Comparison of ENCODE assay signal across 12 cellular contexts in genomic region chr4:128825226-128825625, GRCh38. TPM values are rescaled to one million over a fixed set of nuclear protein-coding genes. Genes with fewer than 3 reads are reported as not detected.
DNase-seq lines count a peak whose midpoint lies in the region; ATAC-seq lines count a peak whose summit lies in the region.
"Had no signal": no experiment of that assay in that cellular context is flagged by ENCODE, and none has a peak within 500 bp of the region (broad histone marks: within the 10 kb centered on the region; RNA-seq: fewer than 3 reads in every experiment).

No MANE protein-coding gene starts in this region.

- no peaks in the 10 kb centered on the region for H3K27me3 ChIP-seq in MG63

- no peaks in the 10 kb centered on the region for H3K27me3 Mint-ChIP-seq in central memory CD8-positive, alpha-beta T cell
- H3K27me3 Mint-ChIP-seq: activated naive CD8-positive, alpha-beta T cell treated with anti-CD3 and anti-CD28 coated beads, Interleukin-2, amount 10 ng/mL, durations not matched to agents 7 days and 5 days had no signal

- peaks cover 9% of the 10 kb centered on the region for H3K36me3 ChIP-seq in MG63

- peaks cover 67% of the 10 kb centered on the region for H3K4me1 Mint-ChIP-seq in central memory CD8-positive, alpha-beta T cell

- no peak overlapping the region for H3K4me3 ChIP-seq in MG63

- peaks cover 4% of the 10 kb centered on the region for H3K36me3 Mint-ChIP-seq in central memory CD8-positive, alpha-beta T cell (ENCODE audit: insufficient read depth)

- DNase-seq in AG20443 (ENCODE audit: low spot score) (peak; percentile 25), HPDE6-E6E7 (ENCODE audit: extremely low spot score) (peak; percentile 23), mucosa of gallbladder (ENCODE audit: low spot score) (peak; percentile 30), dermis blood vessel endothelial cell (no peak), MG63 (no peak), iPS-NIHi11 (ENCODE audit: low spot score) (no peak)
- no peak for DNase-seq in central memory CD8-positive, alpha-beta T cell (ENCODE audit: low spot score in 2 of 2)
- DNase-seq: activated naive CD8-positive, alpha-beta T cell treated with anti-CD3 and anti-CD28 coated beads, Interleukin-2, amount 10 ng/mL, durations not matched to agents 7 days and 5 days; effector CD4-positive, alpha-beta T cell; stimulated activated CD4-positive, alpha-beta T cell treated with anti-CD3 and anti-CD28 coated beads, Interleukin-12 subunit alpha, Interleukin-12 subunit beta, amount 100 ng/mL, for 4 hours had no signal

- H3K9me3 Mint-ChIP-seq in central memory CD8-positive, alpha-beta T cell: no peaks in the 10 kb centered on the region
- H3K9me3 Mint-ChIP-seq: activated naive CD8-positive, alpha-beta T cell treated with anti-CD3 and anti-CD28 coated beads, Interleukin-2, amount 10 ng/mL, durations not matched to agents 7 days and 5 days; nephron had no signal

- H3K9me3 ChIP-seq in MG63: no peaks in the 10 kb centered on the region

- H3K27ac Mint-ChIP-seq in central memory CD8-positive, alpha-beta T cell (ENCODE audit: low read depth): peak overlapping the region; percentile 47
- H3K27ac Mint-ChIP-seq: activated naive CD8-positive, alpha-beta T cell treated with anti-CD3 and anti-CD28 coated beads, Interleukin-2, amount 10 ng/mL, durations not matched to agents 7 days and 5 days had no signal

- no peak for ATAC-seq in central memory CD8-positive, alpha-beta T cell (replicated peaks; ENCODE audit: extremely low read depth, poor library complexity, severe bottlenecking)
- no peak for ATAC-seq in HG02885 (IDR thresholded peaks at IDR 0.05; ENCODE audit: poor library complexity, unreplicated experiment)

- no peak overlapping the region for H3K4me3 Mint-ChIP-seq in central memory CD8-positive, alpha-beta T cell
- H3K4me3 Mint-ChIP-seq: activated naive CD8-positive, alpha-beta T cell treated with anti-CD3 and anti-CD28 coated beads, Interleukin-2, amount 10 ng/mL, durations not matched to agents 7 days and 5 days; nephron had no signal

RNA-seq across cellular contexts. Expression of gene JADE1, which starts 15.7 kb away (rescaled TPM):
- total RNA-seq in mucosa of gallbladder (49.8 TPM), dermis blood vessel endothelial cell (13.8 and 19.5 TPM in 2 replicates)
- total RNA-seq in MG63 (2014; rRNA removed; shearing (Covaris generic); ENCODE audit: low replicate concordance): 15.5 and 16.4 TPM in 2 replicates

Comparison
In these comparisons a context has a peak if more than half of its experiments do, and no peak if none do; other contexts are left out.
1. DNase-seq: peak in AG20443 (single experiment), HPDE6-E6E7 (single experiment) and mucosa of gallbladder (single experiment); none in central memory CD8-positive, alpha-beta T cell (0 of 2), dermis blood vessel endothelial cell (single experiment), MG63 (single experiment) and iPS-NIHi11 (single experiment).